ENCODE assay signal across 8 cellular contexts in genomic region chr10:15106352-15107013, GRCh38. TPM values are rescaled to one million over a fixed set of nuclear protein-coding genes. Genes with fewer than 3 reads are reported as not detected.
DNase-seq lines count a peak whose midpoint lies in the region; ATAC-seq and TF ChIP-seq lines count a peak whose summit lies in the region.

No MANE protein-coding gene starts in this region.

- H3K27me3 ChIP-seq in neuronal stem cell (ENCODE audit: control insufficient read depth in 3 of 3, insufficient read depth in 3 of 3, low read depth in 1 of 3, low read length in 3 of 3) (no peaks in the 10 kb centered on the region), testis (no peaks in the 10 kb centered on the region)

- H3K4me3 Mint-ChIP-seq in CD14-positive monocyte: no peak overlapping the region
- no peak overlapping the region for H3K4me3 Mint-ChIP-seq in activated T-cell treated with anti-CD3 and anti-CD28 coated beads, Interleukin-2, amount 50 U/mL, for 4 hours

- peaks cover 4% of the 10 kb centered on the region for H3K4me1 Mint-ChIP-seq in CD14-positive monocyte
- peaks cover 7% of the 10 kb centered on the region for H3K4me1 Mint-ChIP-seq in activated T-cell treated with anti-CD3 and anti-CD28 coated beads, Interleukin-2, amount 50 U/mL, for 4 hours (ENCODE audit: low read depth)

- H3K4me1 ChIP-seq in neuronal stem cell (ENCODE audit: control insufficient read depth in 2 of 2, insufficient read depth in 1 of 2, low read depth in 1 of 2, low read length in 2 of 2) (no peaks in the 10 kb centered on the region), testis (no peaks in the 10 kb centered on the region)

- no peak overlapping the region for H2AFZ ChIP-seq in neuronal stem cell (ENCODE audit: low read length)

- H3K9me3 ChIP-seq in neuronal stem cell (replicated peaks in 1 of 2; ENCODE audit: control insufficient read depth in 2 of 2, insufficient read depth in 1 of 2, low read depth in 1 of 2, low read length in 2 of 2): no peaks in the 10 kb centered on the region
- H3K9me3 ChIP-seq in testis: no peaks in the 10 kb centered on the region

- no peak overlapping the region for H3K4ac ChIP-seq in neuronal stem cell (ENCODE audit: low read length)

- no peak overlapping the region for H3K18ac ChIP-seq in neuronal stem cell (ENCODE audit: low read length)

- no peak overlapping the region for H4K8ac ChIP-seq in neuronal stem cell (ENCODE audit: low read depth, low read length)

- ATAC-seq in GM19023 (IDR thresholded peaks at IDR 0.05; ENCODE audit: unreplicated experiment) (peak; percentile 84), HG03565 (IDR thresholded peaks at IDR 0.05; ENCODE audit: unreplicated experiment) (peak; percentile 90)
- peak; percentile 91 to 95 for ATAC-seq in activated T-cell treated with anti-CD3 and anti-CD28 coated beads, Interleukin-2, amount 50 U/mL, for 4 hours

- no CpG with 5 or more reads among the region's 8 CpGs for WGBS in neuronal stem cell (ENCODE audit: extremely low coverage in 2 of 2, insufficient read length in 2 of 2, insufficient replicate concordance in 1 of 2), 2 donors
- 54 to 62% methylated on average over 8 of the region's 8 CpGs for WGBS in testis, 2 donors

- H3K36me3 Mint-ChIP-seq in CD14-positive monocyte: peaks cover 38 to 48% of the 10 kb centered on the region in 2 donors
- peaks cover 22% of the 10 kb centered on the region for H3K36me3 Mint-ChIP-seq in activated T-cell treated with anti-CD3 and anti-CD28 coated beads, Interleukin-2, amount 50 U/mL, for 4 hours (ENCODE audit: insufficient read depth)

- peaks cover 0 to 1% (median 0%) of the 10 kb centered on the region in 3 donors for H3K27me3 Mint-ChIP-seq in CD14-positive monocyte (ENCODE audit: low read depth in 3 of 3)
- H3K27me3 Mint-ChIP-seq in activated T-cell treated with anti-CD3 and anti-CD28 coated beads, Interleukin-2, amount 50 U/mL, for 4 hours (ENCODE audit: low read depth): no peaks in the 10 kb centered on the region

- peak overlapping the region in 2 of 7 donors; percentile 25 to 32 for H3K27ac Mint-ChIP-seq in CD14-positive monocyte

- H2AK5ac ChIP-seq in neuronal stem cell (ENCODE audit: low read depth, low read length): no peak overlapping the region

- no peak overlapping the region for H3K14ac ChIP-seq in neuronal stem cell (ENCODE audit: low read length)

- peak overlapping the region; percentile 10 for H3K27ac ChIP-seq in neuronal stem cell (replicated peaks; ENCODE audit: low read length)
- no peak overlapping the region for H3K27ac ChIP-seq in testis

- H3K9ac ChIP-seq in neuronal stem cell (ENCODE audit: low read depth, low read length, poor library complexity): no peak overlapping the region

- no peak overlapping the region for H3K23ac ChIP-seq in neuronal stem cell (ENCODE audit: low read depth, low read length, poor library complexity)

- H3K36me3 ChIP-seq in neuronal stem cell (replicated peaks in 1 of 2; ENCODE audit: control insufficient read depth in 2 of 2, insufficient read depth in 2 of 2, low read length in 2 of 2) (peaks cover 14 to 85% of the 10 kb centered on the region in 2 donors), testis (ENCODE audit: low read depth, missing control alignments) (no peaks in the 10 kb centered on the region)

- H4K91ac ChIP-seq in neuronal stem cell (ENCODE audit: low read depth, low read length, poor library complexity): no peak overlapping the region

- H2BK12ac ChIP-seq in neuronal stem cell (ENCODE audit: low read length): no peak overlapping the region

- no peak overlapping the region for H3K4me2 ChIP-seq in neuronal stem cell (ENCODE audit: insufficient read depth, low read length, poor library complexity, severe bottlenecking)

- intact Hi-C loops in CD14-positive monocyte (cut with micrococcal nuclease): loop anchor here (5.0 to 10.0 kb wide), 4 partner anchors 58 to 612 kb away; partner anchors contain the start of gene NMT2 (in 1 of the 2)
- intact Hi-C loops in testis (cut with DNase I; ENCODE audit: low total_unique reads): no loop called here

- no peaks in the 10 kb centered on the region for H3K9me3 Mint-ChIP-seq in CD14-positive monocyte
- no peaks in the 10 kb centered on the region for H3K9me3 Mint-ChIP-seq in activated T-cell treated with anti-CD3 and anti-CD28 coated beads, Interleukin-2, amount 50 U/mL, for 4 hours

- no peak overlapping the region for H3K4me3 ChIP-seq in neuronal stem cell (ENCODE audit: low read length in 2 of 2)
- no peak overlapping the region for H3K4me3 ChIP-seq in testis

- no peak overlapping the region for H2BK15ac ChIP-seq in neuronal stem cell (ENCODE audit: low read length)

- H2BK120ac ChIP-seq in neuronal stem cell (ENCODE audit: low read depth, low read length): no peak overlapping the region

- no peak for TF ChIP-seq POLR2A in testis (IDR thresholded peaks at IDR 0.05)

- no peak overlapping the region for H2BK5ac ChIP-seq in neuronal stem cell (ENCODE audit: low read length)

- DNase-seq in CD14-positive monocyte (ENCODE audit: low spot score) (peak; percentile 57), fibroblast of gingiva (ENCODE audit: low read depth) (peak; percentile 62), neuronal stem cell (ENCODE audit: low spot score) (peak; percentile 70), testis (peak; percentile 85)
- DNase-seq in activated T-cell treated with anti-CD3 and anti-CD28 coated beads, Interleukin-2, amount 50 U/mL, for 4 hours: peak; percentile 63

- peak; percentile 95 for TF ChIP-seq CTCF in CD14-positive monocyte (IDR thresholded peaks at IDR 0.05)
- TF ChIP-seq CTCF in testis (IDR thresholded peaks at IDR 0.05): peak; percentile 72 to 84 (median 76)

- peaks cover 3% of the 10 kb centered on the region for H3K79me1 ChIP-seq in neuronal stem cell (ENCODE audit: low read depth, low read length)

TF ChIP-seq in PFSK-1, 5 proteins besides CTCF, POLR2A, EP300 and RAD21:
- TF ChIP-seq POLR2AphosphoS5 (IDR thresholded peaks at IDR 0.05; ENCODE audit: low read depth, low read length) (peak; percentile 13; the same call in 1 of the 2 replicates), FOXP2 (optimal IDR thresholded peaks at IDR 0.05; ENCODE audit: borderline replicate concordance, extremely low read depth, extremely low read length, insufficient read depth) (no peak)

RNA-seq across cellular contexts. Expression of gene RPP38, which starts 9.3 kb away (rescaled TPM):
- polyA plus RNA-seq in CD14-positive monocyte: 10 to 100 TPM; 13.3 to 13.8 TPM
- polyA plus RNA-seq in PFSK-1 (2012; ENCODE audit: insufficient read length, low read depth): 32.8 TPM
- total RNA-seq in activated T-cell treated with anti-CD3 and anti-CD28 coated beads, Interleukin-2, amount 50 U/mL, for 4 hours: 10 to 100 TPM; 24.4 to 27.2 (median 25.8) TPM
- polyA plus RNA-seq in neuronal stem cell (2013, experiment 1 of 2): 20.9 TPM
- polyA plus RNA-seq in neuronal stem cell (2013, experiment 2 of 2): 19.5 TPM
- total RNA-seq in testis: 10 to 100 TPM; 30.3 to 41.4 TPM
- polyA plus RNA-seq in testis (ENCODE audit: insufficient read depth, low read depth, low replicate concordance): 73.4 TPM

RNA-seq across cellular contexts. Expression of gene ACBD7, which starts 17.9 kb away (rescaled TPM):
- polyA plus RNA-seq in CD14-positive monocyte (not detected), testis (ENCODE audit: insufficient read depth, low read depth, low replicate concordance) (5.6 TPM)
- polyA plus RNA-seq in PFSK-1 (2012; ENCODE audit: insufficient read length, low read depth): not detected
- under 1 TPM; 0.23 to 0.79 (median 0.52) TPM for total RNA-seq in activated T-cell treated with anti-CD3 and anti-CD28 coated beads, Interleukin-2, amount 50 U/mL, for 4 hours
- polyA plus RNA-seq in neuronal stem cell (2013, experiment 1 of 2): 29.0 TPM
- polyA plus RNA-seq in neuronal stem cell (2013, experiment 2 of 2): 30.5 TPM
- 1 to 10 TPM; 6.6 to 7.7 TPM for total RNA-seq in testis

Comparison
In these comparisons a context has a peak if more than half of its experiments do, and no peak if none do; other contexts are left out.
1. RNA of gene ACBD7, which starts 17.9 kb away (total RNA-seq): 6.6 to 7.7 TPM in testis; 0.23 to 0.79 TPM in activated T-cell treated with anti-CD3 and anti-CD28 coated beads, Interleukin-2, amount 50 U/mL, for 4 hours; every median in the first group is over 4 times any median in the second.
2. Peak in every context shown above with its lines, with median percentiles within 50 percentile points of each other: DNase-seq and ATAC-seq.